38 cellular contexts compared by ENCODE assay signal in the genomic region with DNA sequence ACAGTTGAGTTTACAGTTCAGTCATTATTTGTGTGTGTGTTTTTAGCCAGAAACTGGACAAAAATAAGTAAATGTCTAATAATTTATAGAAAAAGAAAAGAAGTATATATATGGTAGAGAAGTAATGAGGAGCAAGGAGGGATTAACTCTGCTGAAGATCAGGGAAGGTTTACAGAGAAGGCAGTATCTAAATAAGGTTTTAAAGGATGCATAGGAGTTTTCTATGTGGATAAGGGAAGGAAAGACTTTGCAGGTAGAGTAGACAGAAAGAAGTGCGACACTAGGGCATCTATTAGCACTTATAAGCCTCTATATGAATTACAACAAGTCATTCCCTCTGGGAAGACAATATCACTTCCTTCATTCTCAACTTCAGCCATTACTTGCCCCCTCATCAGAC. TPM values are rescaled to one million over a fixed set of nuclear protein-coding genes. Genes with fewer than 3 reads are reported as not detected.
"Had no signal": no experiment of that assay in that cellular context is flagged by ENCODE, and none has a peak within 500 bp of the region (broad histone marks: within the 10 kb centered on the region; RNA-seq: fewer than 3 reads in every experiment).

No MANE protein-coding gene starts in this region.

- H3K27me3 ChIP-seq: adrenal gland, ascending aorta, body of pancreas, brain microvascular endothelial cell, breast epithelium, cardiac muscle cell had no signal

- H3K4me1 ChIP-seq: adrenal gland, ascending aorta, breast epithelium had no signal

- H3K4me3 Mint-ChIP-seq: activated naive CD4-positive, alpha-beta T cell treated with anti-CD3 and anti-CD28 coated beads for 36 hours; activated naive CD4-positive, alpha-beta T cell treated with anti-CD3 and anti-CD28 coated beads, Interleukin-2, amount 10 ng/mL, durations not matched to agents 7 days and 5 days; activated naive CD4-positive, alpha-beta T cell treated with anti-CD3 and anti-CD28 coated beads, Interleukin-2, amount 50 U/mL, for 24 hours; activated naive CD8-positive, alpha-beta T cell; activated naive CD8-positive, alpha-beta T cell treated with anti-CD3 and anti-CD28 coated beads for 36 hours; activated naive CD8-positive, alpha-beta T cell treated with anti-CD3 and anti-CD28 coated beads, Interleukin-2, amount 10 ng/mL, durations not matched to agents 7 days and 5 days; activated naive CD8-positive, alpha-beta T cell treated with anti-CD3 and anti-CD28 coated beads, Interleukin-2, amount 50 U/mL, for 24 hours; activated T-cell treated with anti-CD3 and anti-CD28 coated beads, Interleukin-2, amount 50 U/mL, for 24 hours; activated T-cell treated with anti-CD3 and anti-CD28 coated beads, Interleukin-2, amount 50 U/mL, for 4 hours; activated T-cell treated with anti-CD3 and anti-CD28 coated beads, Interleukin-2, amount 50 U/mL, for 72 hours; activated T-helper 1 cell treated with anti-CD3 and anti-CD28 coated beads, Interleukin-12 subunit alpha, Interleukin-12 subunit beta, Interleukin-2, Interleukin-4 antibody, amounts not matched to agents 30 ng/mL and 10 ng/mL and 1 ng/mL, durations not matched to agents 14 hours and 24 hours and 36 hours; activated T-helper 17 cell treated with anti-CD3 and anti-CD28 coated beads, Interleukin-2, amount 50 U/mL, for 72 hours; brain; central memory CD8-positive, alpha-beta T cell had no signal

- H3K27ac Mint-ChIP-seq: activated naive CD4-positive, alpha-beta T cell treated with anti-CD3 and anti-CD28 coated beads for 36 hours; activated naive CD4-positive, alpha-beta T cell treated with anti-CD3 and anti-CD28 coated beads, Interleukin-2, amount 10 ng/mL, durations not matched to agents 7 days and 5 days; activated naive CD4-positive, alpha-beta T cell treated with anti-CD3 and anti-CD28 coated beads, Interleukin-2, amount 50 U/mL, for 24 hours; activated naive CD4-positive, alpha-beta T cell treated with anti-CD3 and anti-CD28 coated beads, Interleukin-2, amount 50 U/mL, for 72 hours; activated naive CD8-positive, alpha-beta T cell; activated naive CD8-positive, alpha-beta T cell treated with anti-CD3 and anti-CD28 coated beads for 36 hours; activated naive CD8-positive, alpha-beta T cell treated with anti-CD3 and anti-CD28 coated beads, Interleukin-2, amount 10 ng/mL, durations not matched to agents 7 days and 5 days; activated naive CD8-positive, alpha-beta T cell treated with anti-CD3 and anti-CD28 coated beads, Interleukin-2, amount 50 U/mL, for 24 hours; activated T-cell treated with anti-CD3 and anti-CD28 coated beads, Interleukin-2, amount 50 U/mL, for 24 hours; activated T-cell treated with anti-CD3 and anti-CD28 coated beads, Interleukin-2, amount 50 U/mL, for 72 hours; activated T-helper 1 cell treated with anti-CD3 and anti-CD28 coated beads, Interleukin-12 subunit alpha, Interleukin-12 subunit beta, Interleukin-2, Interleukin-4 antibody, amounts not matched to agents 30 ng/mL and 10 ng/mL and 1 ng/mL, durations not matched to agents 14 hours and 24 hours and 36 hours; activated T-helper 17 cell treated with anti-CD3 and anti-CD28 coated beads, Interleukin-2, amount 50 U/mL, for 72 hours; activated T-helper 2 cell treated with anti-CD3 and anti-CD28 coated beads, Interferon-gamma antibody, Interleukin-2, Interleukin-4, amounts not matched to agents 10 μg/mL and 5 μg/mL and 100 μg/mL, durations not matched to agents 14 hours and 24 hours and 36 hours; brain had no signal

- H3K27me3 Mint-ChIP-seq: activated naive CD4-positive, alpha-beta T cell treated with anti-CD3 and anti-CD28 coated beads, Interleukin-2, amount 50 U/mL, for 24 hours; activated naive CD8-positive, alpha-beta T cell; activated naive CD8-positive, alpha-beta T cell treated with anti-CD3 and anti-CD28 coated beads for 36 hours; activated naive CD8-positive, alpha-beta T cell treated with anti-CD3 and anti-CD28 coated beads, Interleukin-2, amount 10 ng/mL, durations not matched to agents 7 days and 5 days; activated naive CD8-positive, alpha-beta T cell treated with anti-CD3 and anti-CD28 coated beads, Interleukin-2, amount 50 U/mL, for 24 hours; activated T-cell treated with anti-CD3 and anti-CD28 coated beads, Interleukin-2, amount 50 U/mL, for 24 hours; activated T-helper 17 cell treated with anti-CD3 and anti-CD28 coated beads, Interleukin-2, amount 50 U/mL, for 72 hours; central memory CD8-positive, alpha-beta T cell had no signal

- H3K4me3 ChIP-seq: adrenal gland, ascending aorta, body of pancreas, breast epithelium, cardiac muscle cell had no signal

- H3K27ac ChIP-seq: adrenal gland, ascending aorta, body of pancreas, brain microvascular endothelial cell, breast epithelium, cardiac muscle cell had no signal

- H3K36me3 ChIP-seq: adrenal gland, ascending aorta, brain microvascular endothelial cell, breast epithelium, cardiac muscle cell had no signal

- H3K9me3 ChIP-seq: adrenal gland, ascending aorta, body of pancreas, breast epithelium had no signal

- H3K36me3 Mint-ChIP-seq: activated naive CD4-positive, alpha-beta T cell treated with anti-CD3 and anti-CD28 coated beads, Interleukin-2, amount 50 U/mL, for 24 hours; activated naive CD8-positive, alpha-beta T cell; brain had no signal

- ATAC-seq: activated naive CD4-positive, alpha-beta T cell treated with anti-CD3 and anti-CD28 coated beads, Interleukin-2, amount 50 U/mL, for 72 hours; activated naive CD8-positive, alpha-beta T cell treated with anti-CD3 and anti-CD28 coated beads, Interleukin-2, amount 50 U/mL, for 24 hours; activated T-cell treated with anti-CD3 and anti-CD28 coated beads, Interleukin-2, amount 50 U/mL, for 4 hours; activated T-cell treated with anti-CD3 and anti-CD28 coated beads, Interleukin-2, amount 50 U/mL, for 72 hours; activated T-helper 17 cell treated with anti-CD3 and anti-CD28 coated beads, Interleukin-2, amount 50 U/mL, for 72 hours; body of pancreas had no signal

- H3K4me1 Mint-ChIP-seq: activated naive CD4-positive, alpha-beta T cell treated with anti-CD3 and anti-CD28 coated beads, Interleukin-2, amount 10 ng/mL, durations not matched to agents 7 days and 5 days; brain; central memory CD8-positive, alpha-beta T cell had no signal

- DNase-seq: activated effector memory CD4-positive, alpha-beta T cell treated with anti-CD3 and anti-CD28 coated beads, Interleukin-2, amount 50 U/mL, for 16 hours; activated effector memory CD4-positive, alpha-beta T cell treated with Interleukin-2 at 50 U/mL for 16 hours; activated gamma-delta T cell; activated gamma-delta T cell treated with Interleukin-2 at 50 U/mL for 16 hours; activated naive CD4-positive, alpha-beta T cell; activated naive CD4-positive, alpha-beta T cell treated with anti-CD3 and anti-CD28 coated beads for 36 hours; activated naive CD4-positive, alpha-beta T cell treated with anti-CD3 and anti-CD28 coated beads, Interleukin-2, amount 10 ng/mL, durations not matched to agents 7 days and 5 days; activated naive CD4-positive, alpha-beta T cell treated with anti-CD3 and anti-CD28 coated beads, Interleukin-2, amount 50 U/mL, for 16 hours; activated naive CD4-positive, alpha-beta T cell treated with Interleukin-2 at 50 U/mL for 16 hours; activated naive CD8-positive, alpha-beta T cell treated with anti-CD3 and anti-CD28 coated beads for 36 hours; activated naive CD8-positive, alpha-beta T cell treated with anti-CD3 and anti-CD28 coated beads, Interleukin-2, amount 10 ng/mL, durations not matched to agents 7 days and 5 days; activated naive CD8-positive, alpha-beta T cell treated with anti-CD3 and anti-CD28 coated beads, Interleukin-2, amount 50 U/mL, for 24 hours; activated T-cell treated with anti-CD3 and anti-CD28 coated beads, Interleukin-2, amount 50 U/mL, for 24 hours; activated T-cell treated with anti-CD3 and anti-CD28 coated beads, Interleukin-2, amount 50 U/mL, for 4 hours; activated T-cell treated with anti-CD3 and anti-CD28 coated beads, Interleukin-2, amount 50 U/mL, for 48 hours; activated T-cell treated with anti-CD3 and anti-CD28 coated beads, Interleukin-2, amount 50 U/mL, for 72 hours; adrenal gland; amniotic stem cell; amygdala; anterior cingulate cortex; aorta; body of pancreas; brain microvascular endothelial cell; caudate nucleus; central memory CD4-positive, alpha-beta T cell; cerebellar nuclear complex had no signal

RNA-seq across cellular contexts. Expression of a gene that starts 34.3 kb away (rescaled TPM):
- total RNA-seq: bronchial epithelial cell had no signal
